Comparison of ENCODE assay signal across 1 cellular context in genomic region chr22:46609724-46610161, GRCh38.
TF ChIP-seq lines count a peak whose summit lies in the region.

No MANE protein-coding gene starts in this region.

TF ChIP-seq in HepG2, 621 proteins besides CTCF, POLR2A, EP300 and RAD21:
- TF ChIP-seq CCDC6 (CRISPR knock-in tag; IDR thresholded peaks at IDR 0.05) (0 out of 2 replicates have a peak, but pooled peaks have one; percentile 2), FOXA1 (IDR thresholded peaks at IDR 0.05) (no peak), FOXA1 (CRISPR knock-in tag; IDR thresholded peaks at IDR 0.05) (no peak), ZFP90 (CRISPR knock-in tag; IDR thresholded peaks at IDR 0.05; ENCODE audit: borderline replicate concordance) (no peak), CHCHD3 (CRISPR knock-in tag; IDR thresholded peaks at IDR 0.05) (no peak), ZNF788 (CRISPR knock-in tag; IDR thresholded peaks at IDR 0.05; ENCODE audit: borderline replicate concordance) (0 out of 2 replicates have a peak, but pooled peaks have one; percentile 4), ARNT2 (CRISPR knock-in tag; IDR thresholded peaks at IDR 0.05; ENCODE audit: low read depth) (peak; percentile 5; the same call in 1 of the 2 replicates), BRF2 (CRISPR knock-in tag; IDR thresholded peaks at IDR 0.05) (no peak), MTF1 (CRISPR knock-in tag; IDR thresholded peaks at IDR 0.05) (no peak)
